8 cellular contexts compared by ENCODE assay signal in the genomic region with DNA sequence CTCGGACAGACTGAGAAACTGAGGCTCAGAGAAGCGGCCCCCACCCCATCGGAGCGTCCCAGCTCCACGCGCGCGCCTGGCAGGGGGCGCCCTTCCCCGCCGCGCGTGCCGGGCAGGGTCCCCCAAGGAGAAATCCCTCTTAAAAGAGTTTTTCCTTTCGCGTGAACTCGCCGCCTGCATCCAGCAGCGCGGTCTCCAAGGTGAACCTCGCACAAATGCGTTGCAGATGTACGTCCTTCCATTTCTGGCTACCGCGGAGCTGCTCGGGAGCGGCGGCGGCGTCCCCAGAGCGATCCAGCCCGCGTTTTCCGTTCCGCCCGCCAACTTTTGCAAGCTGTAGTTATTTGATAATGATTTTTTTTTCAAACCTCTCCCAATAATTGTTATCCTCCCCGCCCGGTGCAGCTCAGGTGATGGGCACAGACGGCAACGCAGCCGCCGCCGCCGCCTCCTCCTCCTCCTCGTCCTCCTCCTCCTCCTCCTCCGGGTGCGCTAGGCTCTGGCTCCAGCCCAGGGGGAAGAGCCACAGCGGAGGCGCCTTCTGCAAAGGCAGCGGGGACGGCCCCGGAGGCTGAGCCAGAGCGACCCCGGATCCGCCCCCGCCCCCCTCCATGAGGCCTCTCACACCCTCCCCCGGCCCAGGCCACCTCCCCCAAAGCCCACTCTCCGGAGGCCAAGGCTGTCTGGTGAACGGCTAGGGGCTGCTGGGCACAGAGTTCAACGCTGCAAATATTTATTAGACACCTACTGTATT.
DNase-seq lines count a peak whose midpoint lies in the region; ATAC-seq and TF ChIP-seq lines count a peak whose summit lies in the region.

No MANE protein-coding gene starts in this region.

- TF ChIP-seq CTCF in GM12875 (IDR thresholded peaks at IDR 0.05; ENCODE audit: borderline replicate concordance, insufficient read depth, low read depth, low read length) (peak; percentile 69), liver (IDR thresholded peaks at IDR 0.05; ENCODE audit: low read depth, low read length, missing input control) (no peak)

- TF ChIP-seq RAD21 in liver (IDR thresholded peaks at IDR 0.05): peak; percentile 44 to 46

- no peaks in the 10 kb centered on the region for H3K27me3 ChIP-seq in liver (ENCODE audit: control insufficient read depth in 4 of 4, insufficient read depth in 4 of 4, low read length in 3 of 4)

- ATAC-seq in central memory CD8-positive, alpha-beta T cell (replicated peaks; ENCODE audit: extremely low read depth, poor library complexity, severe bottlenecking): peak; percentile 69
- ATAC-seq in GM18873 (IDR thresholded peaks at IDR 0.05; ENCODE audit: low FRiP score, unreplicated experiment): no peak

- H3K27ac ChIP-seq in liver (ENCODE audit: low read depth in 1 of 2, low read length in 2 of 2): no peak overlapping the region

- peaks cover 3 to 6% (median 4%) of the 10 kb centered on the region in 4 donors for H3K4me1 ChIP-seq in liver (ENCODE audit: control insufficient read depth in 4 of 4, insufficient read depth in 4 of 4, low read length in 3 of 4)

- H3K4me3 ChIP-seq in GM12875 (ENCODE audit: low read depth, low read length): peak overlapping the region; percentile 52
- peak overlapping the region; percentile 5 to 60 (median 57) for H3K4me3 ChIP-seq in liver (ENCODE audit: low read depth in 1 of 3, low read length in 3 of 3)

- no peak overlapping the region for H3K9ac ChIP-seq in liver (ENCODE audit: low read depth in 1 of 2, low read length in 2 of 2)

- H3K27ac Mint-ChIP-seq in central memory CD8-positive, alpha-beta T cell (ENCODE audit: low read depth): no peak overlapping the region

- DNase-seq in NCI-H2029 (lab: John Stamatoyannopoulos, UW) (peak; percentile 44), amniotic stem cell (lab: John Stamatoyannopoulos, UW) (no peak)
- peak in 3 of 4 experiments; percentile 15 to 30 (median 27) for DNase-seq in activated CD4-positive, CD25-positive, alpha-beta regulatory T cell (lab: John Stamatoyannopoulos, UW)
- peak; percentile 38 to 41 for DNase-seq in central memory CD8-positive, alpha-beta T cell (ENCODE audit: low spot score in 2 of 2)
- peak; percentile 17 to 53 (median 34) for DNase-seq in stimulated activated CD4-positive, alpha-beta T cell treated with anti-CD3 and anti-CD28 coated beads, TNF-alpha, amount 100 ng/mL, for 1 hour (ENCODE audit: low read depth in 3 of 3, low spot score in 1 of 3)

- H3K9me3 ChIP-seq in liver (ENCODE audit: control insufficient read depth in 4 of 4, low read length in 3 of 4): no peaks in the 10 kb centered on the region

- WGBS in liver: 1% methylated on average over 60 of the region's 60 CpGs

- H3K36me3 Mint-ChIP-seq in central memory CD8-positive, alpha-beta T cell (ENCODE audit: insufficient read depth): no peaks in the 10 kb centered on the region

- peaks cover 17% of the 10 kb centered on the region for H3K27me3 Mint-ChIP-seq in central memory CD8-positive, alpha-beta T cell

- no peaks in the 10 kb centered on the region for H3K9me3 Mint-ChIP-seq in central memory CD8-positive, alpha-beta T cell

- H3K36me3 ChIP-seq in liver (ENCODE audit: control insufficient read depth in 4 of 4, insufficient read depth in 3 of 4, low read depth in 1 of 4, low read length in 3 of 4): no peaks in the 10 kb centered on the region

- peak overlapping the region; percentile 74 for H3K4me3 Mint-ChIP-seq in central memory CD8-positive, alpha-beta T cell

- peaks cover 4% of the 10 kb centered on the region for H3K4me1 Mint-ChIP-seq in central memory CD8-positive, alpha-beta T cell

TF ChIP-seq in liver, 16 proteins besides CTCF, POLR2A, EP300 and RAD21:
- TF ChIP-seq YY1 (IDR thresholded peaks at IDR 0.05): peak; percentile 26
- no peak for TF ChIP-seq NR2F2 (IDR thresholded peaks at IDR 0.05)
TF ChIP-seq in liver: peak in this region for 1.
